Comparison of ENCODE assay signal across 23 cellular contexts in genomic region chr9:16716631-16717030, GRCh38.
"Had no signal": no experiment of that assay in that cellular context is flagged by ENCODE, and none has a peak within 500 bp of the region (broad histone marks: within the 10 kb centered on the region; RNA-seq: fewer than 3 reads in every experiment).

No MANE protein-coding gene starts in this region.

- H3K9me3 ChIP-seq: SK-N-SH had no signal

- H3K9ac ChIP-seq: SK-N-SH had no signal

- H3K27ac ChIP-seq: HL-60, RWPE1 had no signal

- ATAC-seq: T-cell had no signal

- H3K4me2 ChIP-seq: SK-N-SH had no signal

- H3K4me1 Mint-ChIP-seq: T-cell had no signal

- H3K4me3 Mint-ChIP-seq: T-cell had no signal

- DNase-seq: IMR-90, Karpas-422, KG1, MM.1S, NCI-H1092 treated with DMSO at 0.1 percent for 48 hours, NCI-H1436, NCI-H187, NCI-H2029, NCI-H2081 treated with DMSO at 0.1 percent for 48 hours, NCI-H2171, NCI-H226, NCI-H446, NCI-H510A, NCI-H524 treated with DMSO at 0.1 percent for 48 hours, NCI-H69, NCI-H774, SHP77, SK-N-SH, SW 1271, T-cell had no signal

- H3K27ac Mint-ChIP-seq: T-cell had no signal

- FAIRE-seq: HTR-8/SVneo had no signal

- H3K27me3 Mint-ChIP-seq: T-cell had no signal

- H3K36me3 Mint-ChIP-seq: T-cell had no signal
